Comparison of ENCODE assay signal across 5 cellular contexts in the genomic region with DNA sequence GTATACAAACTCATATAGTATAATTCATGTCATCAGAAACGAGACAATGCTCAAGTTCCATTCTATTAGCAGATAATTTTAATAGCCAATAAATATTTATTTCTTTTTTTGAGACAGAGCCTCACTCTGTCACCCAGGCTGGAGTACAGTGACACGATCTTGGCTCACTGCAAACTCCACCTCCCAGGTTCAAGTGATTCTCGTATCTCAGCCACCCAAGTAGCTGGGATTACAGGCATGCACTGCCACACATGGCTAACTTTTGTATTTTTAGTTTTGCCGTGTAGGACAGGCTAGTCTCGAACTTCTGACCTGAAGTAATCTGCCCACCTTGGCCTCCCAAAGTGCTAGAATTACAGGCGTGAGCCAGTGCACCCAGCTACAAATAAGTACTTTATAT.
"Had no signal": no experiment of that assay in that cellular context is flagged by ENCODE, and none has a peak within 500 bp of the region (broad histone marks: within the 10 kb centered on the region; RNA-seq: fewer than 3 reads in every experiment).

No MANE protein-coding gene starts in this region.

- H3K27ac ChIP-seq: HL-60 had no signal

- DNase-seq: IMR-90, KBM-7 had no signal

- ATAC-seq: HepG2, K562 had no signal

- H3K4me3 ChIP-seq: K562 had no signal
